Comparison of ENCODE assay signal across 8 cellular contexts in the genomic region with DNA sequence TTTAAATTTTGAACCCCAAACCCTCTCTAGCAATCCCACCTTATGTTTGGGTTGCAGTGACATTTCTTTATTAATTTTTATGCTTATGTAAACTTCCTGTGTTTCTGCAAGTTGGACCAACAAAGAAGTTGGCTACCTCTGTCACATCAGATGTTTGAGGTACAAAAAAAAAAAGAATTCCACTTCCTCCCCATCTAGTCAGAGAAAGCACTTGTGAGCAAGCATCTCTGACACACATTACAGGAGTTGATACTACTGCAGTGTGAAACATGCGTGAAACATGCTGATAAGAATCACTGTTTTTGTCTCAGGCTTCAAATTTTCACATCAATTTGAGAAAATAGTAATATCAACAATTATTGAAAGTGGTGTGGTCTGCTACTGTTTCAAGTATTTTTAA. TPM values are rescaled to one million over a fixed set of nuclear protein-coding genes. Genes with fewer than 3 reads are reported as not detected.
DNase-seq lines count a peak whose midpoint lies in the region; ATAC-seq and TF ChIP-seq lines count a peak whose summit lies in the region.

No MANE protein-coding gene starts in this region.

- peaks cover 11% of the 10 kb centered on the region for H3K36me3 Mint-ChIP-seq in nephron (ENCODE audit: low read depth)

- H3K27ac Mint-ChIP-seq in nephron: peak overlapping the region; percentile 77 to 94 (median 81)

- peaks cover 46% of the 10 kb centered on the region for H3K79me2 ChIP-seq in DND-41 (ENCODE audit: insufficient read depth, low read length)

- H3K4me1 Mint-ChIP-seq in nephron: peaks cover 15% of the 10 kb centered on the region

- TF ChIP-seq CTCF in DND-41 (IDR thresholded peaks at IDR 0.05; ENCODE audit: borderline replicate concordance, extremely low read depth, low read length, poor library complexity, severe bottlenecking) (no peak), nephron (IDR thresholded peaks at IDR 0.05; ENCODE audit: unreplicated experiment in 3 of 3) (no peak)

- H3K4me2 ChIP-seq in DND-41 (ENCODE audit: insufficient read depth, low read length): peak overlapping the region; percentile 98

- H3K36me3 ChIP-seq in DND-41 (ENCODE audit: insufficient read depth, low read length): peaks cover 24% of the 10 kb centered on the region

- H3K4me3 ChIP-seq in DND-41 (ENCODE audit: low read depth in 1 of 2, low read length in 2 of 2): peak overlapping the region in 1 of 2 experiments; percentile 98; a peak in 2 of 4 replicates
- H3K4me3 ChIP-seq in Jurkat, Clone E6-1 (ENCODE audit: low read length): no peak overlapping the region

- H2AFZ ChIP-seq in DND-41 (ENCODE audit: low read depth, low read length): peak overlapping the region; percentile 78; the same call in 1 of the 2 replicates

- H3K27me3 ChIP-seq in DND-41 (ENCODE audit: insufficient read depth, low read length, poor library complexity): no peaks in the 10 kb centered on the region

- DNase-seq in DND-41 (no peak), C1 segment of cervical spinal cord (lab: John Stamatoyannopoulos, UW) (no peak)
- peak; percentile 67 for DNase-seq in Jurkat, Clone E6-1 (ENCODE audit: low read depth, low spot score)
- peak; percentile 68 for DNase-seq in central memory CD4-positive, alpha-beta T cell

- peaks cover 3% of the 10 kb centered on the region; the same call in 1 of the 2 replicates for H4K20me1 ChIP-seq in DND-41 (ENCODE audit: insufficient read depth, low read length)

- H3K4me1 ChIP-seq in DND-41 (ENCODE audit: insufficient read depth, low read length): peaks cover 38% of the 10 kb centered on the region

- peak; percentile 15; the same call in 1 of the 3 replicates for ATAC-seq in DND-41 (ENCODE audit: insufficient read depth, low read depth)
- no peak for ATAC-seq in GM18870 (IDR thresholded peaks at IDR 0.05; ENCODE audit: unreplicated experiment)
- no peak for ATAC-seq in HG03108 (IDR thresholded peaks at IDR 0.05; ENCODE audit: unreplicated experiment)
- no peak for ATAC-seq in esophagus mucosa

- H3K9me3 ChIP-seq in DND-41 (ENCODE audit: insufficient read depth, low read length, severe bottlenecking): no peaks in the 10 kb centered on the region

- peaks cover 4% of the 10 kb centered on the region for H3K27me3 Mint-ChIP-seq in nephron (ENCODE audit: low read depth)

- H3K9ac ChIP-seq in DND-41 (ENCODE audit: low read depth, low read length): peak overlapping the region; percentile 79

- H3K27ac ChIP-seq in DND-41 (ENCODE audit: low read length): peak overlapping the region; percentile 40; the same call in 1 of the 2 replicates

- no peaks in the 10 kb centered on the region for H3K9me3 Mint-ChIP-seq in nephron

- H3K4me3 Mint-ChIP-seq in nephron: peak overlapping the region; percentile 88 to 91 (median 90)

RNA-seq across cellular contexts. Expression of a gene that starts 1.3 kb away (rescaled TPM):
- not detected for polyA plus RNA-seq in Jurkat, Clone E6-1 (2012; ENCODE audit: insufficient read depth, insufficient read length)
- total RNA-seq in esophagus mucosa: not detected

RNA-seq across cellular contexts. Expression of a gene that starts 47.2 kb away (rescaled TPM):
- polyA plus RNA-seq in Jurkat, Clone E6-1 (2012; ENCODE audit: insufficient read depth, insufficient read length): 12.5 TPM
- 21.9 TPM for total RNA-seq in esophagus mucosa

RNA-seq across cellular contexts. Expression of a gene that starts 47.3 kb away (rescaled TPM):
- 145 TPM for polyA plus RNA-seq in Jurkat, Clone E6-1 (2012; ENCODE audit: insufficient read depth, insufficient read length)
- 70.6 TPM for total RNA-seq in esophagus mucosa

Comparison
In these comparisons a context has a peak if more than half of its experiments do, and no peak if none do; other contexts are left out.
1. DNase-seq: peak in Jurkat, Clone E6-1 (single experiment) and central memory CD4-positive, alpha-beta T cell (single experiment); none in DND-41 (single experiment) and C1 segment of cervical spinal cord (0 of 14).